Comparison of ENCODE assay signal across 9 cellular contexts in the genomic region with DNA sequence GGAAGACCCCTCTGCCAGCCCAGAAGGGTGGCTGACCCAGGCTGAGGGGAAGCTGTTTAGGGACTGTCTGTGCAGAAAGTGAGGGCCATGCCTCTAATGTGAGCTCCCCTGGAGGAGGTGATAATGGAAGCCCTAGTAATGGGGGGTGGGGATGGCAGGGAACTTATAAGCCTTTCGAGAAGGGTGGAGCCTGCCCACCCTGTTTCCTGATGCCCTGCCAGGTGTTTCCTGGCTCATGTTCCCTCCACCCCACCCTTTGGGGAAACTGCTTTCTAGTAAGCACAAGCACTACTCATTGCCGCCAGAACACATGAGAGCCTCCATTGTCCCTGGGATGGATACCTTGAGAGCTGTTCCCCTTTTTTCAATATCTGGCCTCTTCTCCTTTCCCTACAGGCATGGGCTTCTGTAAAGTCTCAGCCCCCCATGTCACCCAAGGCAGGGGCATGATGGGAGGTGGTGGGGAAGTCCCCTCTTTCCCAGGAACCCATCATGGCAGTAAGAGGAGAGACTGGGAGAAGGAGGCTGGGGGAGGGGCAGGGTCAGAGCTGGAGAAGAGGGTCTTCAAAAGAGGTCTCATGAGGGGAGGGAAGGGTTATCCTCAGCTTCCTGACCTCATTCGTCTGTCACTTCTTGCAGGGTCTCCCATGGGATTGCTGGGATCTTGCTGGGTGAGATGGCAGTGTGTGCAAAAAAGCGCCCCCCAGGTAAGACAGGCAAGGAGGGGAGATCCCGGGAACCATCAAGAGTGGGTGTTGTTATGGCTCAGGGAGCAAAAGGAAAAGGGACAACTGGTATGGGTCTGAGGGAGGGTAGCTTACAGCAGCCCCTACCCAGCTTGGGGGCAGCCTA. TPM values are rescaled to one million over a fixed set of nuclear protein-coding genes. Genes with fewer than 3 reads are reported as not detected.
A peak's percentile ranks its signal among the peaks of the same experiment; 100 is the strongest.
DNase-seq lines count a peak whose midpoint lies in the region; ATAC-seq and TF ChIP-seq lines count a peak whose summit lies in the region.
"Had no signal": no experiment of that assay in that cellular context is flagged by ENCODE, and none has a peak within 500 bp of the region (broad histone marks: within the 10 kb centered on the region; RNA-seq: fewer than 3 reads in every experiment).

No MANE protein-coding gene starts in this region.

- H3K4me3 ChIP-seq in left ventricle myocardium inferior (peak overlapping the region; percentile 66), sigmoid colon (peak overlapping the region; percentile 24 to 85 (median 54))

- H3K4me1 Mint-ChIP-seq in T-cell = peaks cover 64 to 70% (median 65%) of the 10 kb centered on the region in 3 donors

- H3K27ac ChIP-seq in left ventricle myocardium inferior (replicated peaks) = peak overlapping the region; percentile 90
- H3K27ac ChIP-seq in sigmoid colon = peak overlapping the region; percentile 93 to 98 (median 96)

- TF ChIP-seq POLR2A in sigmoid colon (IDR thresholded peaks at IDR 0.05) = no peak

- H3K27me3 Mint-ChIP-seq in T-cell = peaks cover 0 to 2% of the 10 kb centered on the region in 2 donors

- H3K27ac Mint-ChIP-seq in T-cell = peak overlapping the region; percentile 94 to 95

- no peaks in the 10 kb centered on the region for H3K9me3 Mint-ChIP-seq in T-cell

- H3K27me3 ChIP-seq in left ventricle myocardium inferior (ENCODE audit: low read depth) (no peaks in the 10 kb centered on the region), sigmoid colon (no peaks in the 10 kb centered on the region)

- ATAC-seq in left ventricle myocardium superior = no peak
- no peak for ATAC-seq in T-cell (replicated peaks in 1 of 4)
- ATAC-seq in esophagus mucosa = peak; percentile 42
- no peak for ATAC-seq in HG02973 (IDR thresholded peaks at IDR 0.05; ENCODE audit: unreplicated experiment)

- H3K36me3 Mint-ChIP-seq in T-cell = peaks cover 25% of the 10 kb centered on the region

- CTCF ChIA-PET in T-cell (lab: Charles Lee) = interaction anchor here (0.7 to 5.5 kb wide), 10 partner anchors 9 to 141 kb away, joined by 3 to 87 read pairs (median 3); no protein-coding TSS in a partner anchor

- POLR2A ChIA-PET in T-cell (lab: Charles Lee) = interaction anchor here (0.7 to 0.8 kb wide), 2 partner anchors 16 to 22 kb away, joined by 3 to 5 read pairs; no protein-coding TSS in a partner anchor

- TF ChIP-seq EP300 in sigmoid colon (IDR thresholded peaks at IDR 0.05) = no peak

- H3K9me3 ChIP-seq in left ventricle myocardium inferior (replicated peaks) (no peaks in the 10 kb centered on the region), sigmoid colon (no peaks in the 10 kb centered on the region)

- H3K4me1 ChIP-seq in left ventricle myocardium inferior = peaks cover 56% of the 10 kb centered on the region
- peaks cover 0 to 52% (median 41%) of the 10 kb centered on the region in 4 donors for H3K4me1 ChIP-seq in sigmoid colon

- no peak for TF ChIP-seq CTCF in left ventricle myocardium inferior (IDR thresholded peaks at IDR 0.05; ENCODE audit: borderline replicate concordance)
- TF ChIP-seq CTCF in sigmoid colon (IDR thresholded peaks at IDR 0.05) = no peak

- peaks cover 16% of the 10 kb centered on the region for H3K36me3 ChIP-seq in left ventricle myocardium inferior
- peaks cover 5 to 27% (median 20%) of the 10 kb centered on the region in 4 donors for H3K36me3 ChIP-seq in sigmoid colon

- DNase-seq in left ventricle myocardium inferior (no peak), left ventricle myocardium superior (no peak), T-cell (peak in 8 of 34 experiments; percentile 11 to 34 (median 22)), sigmoid colon (no peak), NCI-H446 (lab: John Stamatoyannopoulos, UW) (no peak), NCI-H1092 treated with DMSO at 0.1 percent for 48 hours (lab: John Stamatoyannopoulos, UW) (no peak)

- WGBS in sigmoid colon, 2 donors = 15 to 19% methylated on average over 5 of the region's 5 CpGs

- H3K4me3 Mint-ChIP-seq in T-cell = peak overlapping the region; percentile 78 to 94 (median 94)

- intact Hi-C loops in left ventricle myocardium inferior (cut with micrococcal nuclease) (no loop called here), left ventricle myocardium superior (cut with micrococcal nuclease) (no loop called here), sigmoid colon (cut with DNase I) (loop anchor here (5.0 kb wide), 2 partner anchors 110 to 230 kb away; partner anchors contain the start of gene UBE2Q1)

RNA-seq across cellular contexts. Expression of gene ATP8B2, which starts 2.4 kb away (rescaled TPM):
- total RNA-seq in left ventricle myocardium inferior = 11.8 TPM
- total RNA-seq in left ventricle myocardium superior = 9.2 TPM
- 100 to 1,000 TPM; 142 to 172 (median 149) TPM for total RNA-seq in T-cell
- total RNA-seq in esophagus mucosa = 3.7 TPM
- total RNA-seq in sigmoid colon = 10 to 100 TPM; 53.1 to 64.3 (median 56.6) TPM
- 10 to 100 TPM in 1 of 3 donors, 1 to 10 TPM in 1, under 1 TPM in 1; 0.92 to 17.7 (median 7.2) TPM for polyA plus RNA-seq in sigmoid colon

RNA-seq across cellular contexts. Expression of gene AQP10, which starts 6.8 kb away (rescaled TPM):
- total RNA-seq in left ventricle myocardium inferior (0.16 TPM), left ventricle myocardium superior (0.27 TPM), T-cell (not detected), esophagus mucosa (not detected), sigmoid colon (not detected)
- polyA plus RNA-seq in sigmoid colon = not detected
- total RNA-seq: lower leg skin had no signal

RNA-seq across cellular contexts. Expression of gene HAX1, which starts 55.3 kb away (rescaled TPM):
- total RNA-seq in left ventricle myocardium inferior (178 TPM), left ventricle myocardium superior (181 TPM), T-cell (10 to 100 TPM; 69.4 to 97.7 (median 92.5) TPM), esophagus mucosa (86.6 TPM), sigmoid colon (100 to 1,000 TPM; 105 to 171 (median 120) TPM)
- polyA plus RNA-seq in sigmoid colon = 10 to 100 TPM; 76.3 to 95.6 (median 80.2) TPM
